Comparison of ENCODE assay signal across 14 cellular contexts in the genomic region with DNA sequence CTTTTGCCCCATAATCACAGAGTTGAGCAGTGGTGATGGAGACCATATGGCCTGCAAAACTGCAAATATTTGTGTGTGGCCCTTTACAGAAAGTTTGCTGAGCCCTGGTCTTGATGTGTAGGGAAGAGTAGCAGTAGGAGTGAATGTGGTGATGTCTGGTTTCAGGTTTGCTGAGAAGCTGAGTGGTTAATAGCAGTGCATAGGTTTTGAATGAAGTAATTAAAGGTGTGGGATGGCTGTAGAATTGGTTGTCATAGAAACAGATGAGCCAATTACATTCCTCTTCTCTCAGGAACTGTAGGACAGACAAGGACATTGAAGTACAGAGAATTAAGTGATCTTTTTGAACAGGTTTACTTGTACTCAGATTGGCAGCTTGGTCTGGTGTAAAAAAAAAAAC. TPM values are rescaled to one million over a fixed set of nuclear protein-coding genes. Genes with fewer than 3 reads are reported as not detected.
A peak's percentile ranks its signal among the peaks of the same experiment; 100 is the strongest.
DNase-seq lines count a peak whose midpoint lies in the region; ATAC-seq and TF ChIP-seq lines count a peak whose summit lies in the region.
"Had no signal": no experiment of that assay in that cellular context is flagged by ENCODE, and none has a peak within 500 bp of the region (broad histone marks: within the 10 kb centered on the region; RNA-seq: fewer than 3 reads in every experiment).

No MANE protein-coding gene starts in this region.

- ATAC-seq in HG02938 (IDR thresholded peaks at IDR 0.05; ENCODE audit: unreplicated experiment) (peak; percentile 62), HG02852 (IDR thresholded peaks at IDR 0.05; ENCODE audit: unreplicated experiment) (no peak)
- ATAC-seq: gastroesophageal sphincter, right cardiac atrium had no signal

- peak overlapping the region; percentile 55 for H3K27ac Mint-ChIP-seq in mesothelial cell of epicardium
- H3K27ac Mint-ChIP-seq: activated T-helper 2 cell treated with anti-CD3 and anti-CD28 coated beads, Interferon-gamma antibody, Interleukin-2, Interleukin-4, amounts not matched to agents 10 μg/mL and 5 μg/mL and 100 μg/mL, durations not matched to agents 14 hours and 24 hours and 36 hours; endodermal cell had no signal

- H3K4me3 Mint-ChIP-seq in mesothelial cell of epicardium: no peak overlapping the region
- H3K4me3 Mint-ChIP-seq: endodermal cell had no signal

- H3K9me3 Mint-ChIP-seq in mesothelial cell of epicardium: no peaks in the 10 kb centered on the region
- H3K9me3 Mint-ChIP-seq: activated T-helper 2 cell treated with anti-CD3 and anti-CD28 coated beads, Interferon-gamma antibody, Interleukin-2, Interleukin-4, amounts not matched to agents 10 μg/mL and 5 μg/mL and 100 μg/mL, durations not matched to agents 14 hours and 24 hours and 36 hours; endodermal cell had no signal

- peaks cover 4% of the 10 kb centered on the region for H3K4me1 Mint-ChIP-seq in mesothelial cell of epicardium

- H3K36me3 Mint-ChIP-seq in mesothelial cell of epicardium: no peaks in the 10 kb centered on the region

- TF ChIP-seq CTCF in mesothelial cell of epicardium (IDR thresholded peaks at IDR 0.05; ENCODE audit: unreplicated experiment): no peak

- no peaks in the 10 kb centered on the region for H3K27me3 Mint-ChIP-seq in mesothelial cell of epicardium (ENCODE audit: low read depth)

- DNase-seq in COR-L47 (lab: John Stamatoyannopoulos, UW): peak; percentile 24
- peak; percentile 2 for DNase-seq in NCI-H774 (lab: John Stamatoyannopoulos, UW)
- DNase-seq in mesothelial cell of epicardium (ENCODE audit: low spot score in 2 of 2, unreplicated experiment in 2 of 2): no peak
- DNase-seq in occipital lobe (lab: John Stamatoyannopoulos, UW): no peak
- no peak for DNase-seq in stimulated activated CD4-positive, alpha-beta T cell treated with anti-CD3 and anti-CD28 coated beads, Interleukin-1b, Interleukin-23, amount 100 ng/mL, for 48 hours
- DNase-seq: endodermal cell, islet precursor cell, NCI-H526, right cardiac atrium, SHP77 had no signal

RNA-seq across cellular contexts. Expression of a gene that starts 37.4 kb away (rescaled TPM):
- total RNA-seq in mesothelial cell of epicardium: 59.2 to 61.6 TPM (median 61.3 TPM) in 3 replicates
- 36.8 TPM for total RNA-seq in occipital lobe

Comparison
In these comparisons a context has a peak if more than half of its experiments do, and no peak if none do; other contexts are left out.
1. DNase-seq: peak in COR-L47 (single experiment) and NCI-H774 (single experiment); none in mesothelial cell of epicardium (0 of 2), occipital lobe (single experiment) and stimulated activated CD4-positive, alpha-beta T cell treated with anti-CD3 and anti-CD28 coated beads, Interleukin-1b, Interleukin-23, amount 100 ng/mL, for 48 hours (single experiment).